14 cellular contexts compared by ENCODE assay signal in the genomic region with DNA sequence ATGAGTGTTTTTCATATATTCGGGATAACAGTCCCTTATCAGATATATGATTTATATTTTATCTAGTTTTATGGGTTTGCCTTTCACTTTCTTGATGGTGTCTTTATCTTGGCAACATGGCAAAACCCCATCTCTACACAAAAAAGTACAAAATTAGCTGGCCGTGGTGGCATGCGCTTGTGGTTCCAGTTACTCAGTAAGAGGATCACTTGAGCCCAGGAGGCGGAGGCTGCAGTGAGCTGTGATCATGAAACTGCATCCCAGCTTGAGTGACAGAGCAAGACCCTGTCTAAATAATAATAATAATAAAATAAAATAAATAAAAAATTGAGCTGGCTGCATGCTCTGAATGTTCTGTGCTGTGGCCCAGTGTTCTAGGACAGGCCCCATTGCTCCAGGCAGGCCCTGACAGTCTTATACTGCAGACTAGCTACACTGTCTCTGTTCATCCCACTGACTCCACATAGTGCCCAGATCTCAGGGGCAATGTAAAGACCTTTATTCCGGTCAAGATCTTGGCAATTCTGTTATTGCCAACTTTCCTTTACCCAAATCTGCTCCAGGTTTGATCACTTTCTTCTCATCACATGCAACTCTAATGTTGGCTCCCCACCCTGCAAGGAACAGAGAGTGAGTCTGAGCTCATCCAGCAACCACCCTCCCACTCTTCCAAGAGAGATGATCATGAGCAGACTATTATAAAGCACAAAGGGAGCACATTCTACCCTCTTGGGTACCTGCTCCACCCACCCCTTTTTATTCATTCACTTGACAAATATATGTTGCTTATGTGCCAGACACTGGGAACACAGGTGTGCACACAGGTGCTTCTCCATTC. TPM values are rescaled to one million over a fixed set of nuclear protein-coding genes. Genes with fewer than 3 reads are reported as not detected.
DNase-seq lines count a peak whose midpoint lies in the region; ATAC-seq and TF ChIP-seq lines count a peak whose summit lies in the region.
"Had no signal": no experiment of that assay in that cellular context is flagged by ENCODE, and none has a peak within 500 bp of the region (broad histone marks: within the 10 kb centered on the region; RNA-seq: fewer than 3 reads in every experiment).

No MANE protein-coding gene starts in this region.

- H3K4me3 ChIP-seq in stomach = no peak overlapping the region
- H3K4me3 ChIP-seq: right atrium auricular region, transverse colon had no signal

- peak; percentile 69 for DNase-seq in activated CD8-positive, alpha-beta memory T cell treated with anti-CD3 and anti-CD28 coated beads, Interleukin-2, amount 50 U/mL, for 48 hours
- no peak for DNase-seq in activated CD8-positive, alpha-beta memory T cell treated with anti-CD3 and anti-CD28 coated beads for 24 hours
- DNase-seq in Kasumi-1 (lab: John Stamatoyannopoulos, UW) = peak; percentile 28 to 36
- DNase-seq in activated T-cell treated with anti-CD3 and anti-CD28 coated beads, Interleukin-2, amount 50 U/mL, for 48 hours = peak; percentile 44 to 53
- no peak for DNase-seq in left lobe of liver (ENCODE audit: low spot score)
- no peak for DNase-seq in stomach
- DNase-seq in MV-4-11 (lab: John Stamatoyannopoulos, UW) = no peak
- DNase-seq: activated naive CD4-positive, alpha-beta T cell treated with anti-CD3 and anti-CD28 coated beads, Interleukin-2, amount 50 U/mL, for 16 hours; COR-L47; MM.1S; SIG-M5; transverse colon had no signal

- TF ChIP-seq POLR2A in stomach (IDR thresholded peaks at IDR 0.05) = no peak

- H3K36me3 ChIP-seq in stomach = peaks cover 31 to 56% (median 49%) of the 10 kb centered on the region in 4 donors

- H3K27ac ChIP-seq in stomach = no peak overlapping the region
- H3K27ac ChIP-seq: right atrium auricular region, transverse colon had no signal

- ATAC-seq in left lobe of liver = peak; percentile 7
- no peak for ATAC-seq in GM18873 (IDR thresholded peaks at IDR 0.05; ENCODE audit: low FRiP score, unreplicated experiment)

- H3K4me1 ChIP-seq in stomach = peaks cover 17 to 43% (median 34%) of the 10 kb centered on the region in 4 donors

- intact Hi-C loops in stomach (cut with DNase I; ENCODE audit: low total_unique reads) = no loop called here

- no peak for TF ChIP-seq EP300 in stomach (IDR thresholded peaks at IDR 0.05)

- no peak for TF ChIP-seq CTCF in stomach (IDR thresholded peaks at IDR 0.05)

- 70 to 88% (median 82%) methylated on average over 5 of the region's 5 CpGs for WGBS in stomach, 5 donors

- no peaks in the 10 kb centered on the region for H3K27me3 ChIP-seq in stomach
- H3K27me3 ChIP-seq: right atrium auricular region, transverse colon had no signal

- no peaks in the 10 kb centered on the region for H3K9me3 ChIP-seq in stomach
- H3K9me3 ChIP-seq: right atrium auricular region, transverse colon had no signal

RNA-seq across cellular contexts. Expression of a gene that starts 8.8 kb away (rescaled TPM):
- 357 TPM for total RNA-seq in left lobe of liver
- 1,000 to 10,000 TPM in 1 of 5 donors, 100 to 1,000 TPM in 4; 380 to 1,244 (median 728) TPM for total RNA-seq in stomach
- 100 to 1,000 TPM; 187 to 666 (median 428) TPM for polyA plus RNA-seq in stomach

Comparison
In these comparisons a context has a peak if more than half of its experiments do, and no peak if none do; other contexts are left out.
1. DNase-seq: peak in activated CD8-positive, alpha-beta memory T cell treated with anti-CD3 and anti-CD28 coated beads, Interleukin-2, amount 50 U/mL, for 48 hours (single experiment), Kasumi-1 (2 of 2) and activated T-cell treated with anti-CD3 and anti-CD28 coated beads, Interleukin-2, amount 50 U/mL, for 48 hours (2 of 2); none in activated CD8-positive, alpha-beta memory T cell treated with anti-CD3 and anti-CD28 coated beads for 24 hours (single experiment), left lobe of liver (single experiment), stomach (single experiment) and MV-4-11 (single experiment).